In genomic region chr17:40458851-40459482, GRCh38 we compare ENCODE assay signal across 1 cellular context.
TF ChIP-seq lines count a peak whose summit lies in the region.

No MANE protein-coding gene starts in this region.

TF ChIP-seq in IMR-90, 13 proteins besides CTCF, POLR2A, EP300 and RAD21:
- TF ChIP-seq MXI1 (IDR thresholded peaks at IDR 0.05; ENCODE audit: borderline replicate concordance, low read depth, low read length) (no peak), MAFK (IDR thresholded peaks at IDR 0.05; ENCODE audit: low read depth, low read length) (no peak), RFX5 (IDR thresholded peaks at IDR 0.05; ENCODE audit: low read depth, low read length) (no peak), ELK1 (IDR thresholded peaks at IDR 0.05; ENCODE audit: borderline replicate concordance, low read depth, low read length) (no peak), SMC3 (IDR thresholded peaks at IDR 0.05; ENCODE audit: low read depth, low read length) (no peak), MAZ (IDR thresholded peaks at IDR 0.05; ENCODE audit: borderline replicate concordance, low read depth, low read length) (no peak), CEBPB (IDR thresholded peaks at IDR 0.05; ENCODE audit: low read depth, low read length) (no peak), FOS (IDR thresholded peaks at IDR 0.05; ENCODE audit: low read depth, low read length) (no peak), BHLHE40 (IDR thresholded peaks at IDR 0.05; ENCODE audit: low read depth, low read length) (no peak), NFE2L2 (IDR thresholded peaks at IDR 0.05; ENCODE audit: low read depth, low read length) (no peak), USF2 (IDR thresholded peaks at IDR 0.05; ENCODE audit: low read depth, low read length) (no peak), CHD1 (IDR thresholded peaks at IDR 0.05; ENCODE audit: low read depth, low read length) (no peak), RCOR1 (IDR thresholded peaks at IDR 0.05; ENCODE audit: insufficient replicate concordance, low read length) (no peak)
